21 cellular contexts compared by ENCODE assay signal in the genomic region with DNA sequence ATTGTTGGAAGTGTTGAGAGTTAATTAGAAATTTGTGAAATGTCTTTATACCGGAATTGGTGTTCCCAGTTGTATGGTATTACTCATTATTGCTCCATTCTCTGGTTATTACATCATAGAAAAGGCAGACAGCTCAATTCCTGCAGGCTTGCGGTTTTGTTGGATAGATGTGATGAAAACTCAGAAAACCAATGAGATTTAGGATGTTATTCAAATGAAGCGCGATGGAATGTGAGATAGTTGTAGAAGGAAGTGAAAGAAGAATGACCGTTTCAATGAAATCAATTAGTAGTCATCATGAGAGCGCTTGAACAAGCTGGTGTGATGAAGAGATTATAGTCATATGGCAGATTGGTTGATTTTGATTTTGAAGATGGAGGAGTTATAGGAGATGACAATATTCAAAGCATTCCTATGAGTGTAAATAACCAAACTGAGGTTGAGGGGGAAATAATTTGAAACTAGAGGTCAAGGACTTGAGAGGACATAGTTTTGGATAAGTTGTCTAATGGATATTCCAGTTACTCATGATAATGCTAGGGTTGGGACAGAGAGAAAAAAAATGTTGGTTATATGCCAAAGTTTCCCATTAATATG.
DNase-seq lines count a peak whose midpoint lies in the region; ATAC-seq and TF ChIP-seq lines count a peak whose summit lies in the region.
"Had no signal": no experiment of that assay in that cellular context is flagged by ENCODE, and none has a peak within 500 bp of the region (broad histone marks: within the 10 kb centered on the region; RNA-seq: fewer than 3 reads in every experiment).

No MANE protein-coding gene starts in this region.

- H3K9ac ChIP-seq in adipocyte (ENCODE audit: low read length), result no peak overlapping the region
- H3K9ac ChIP-seq: BLaER1 treated with 17β-estradiol and CSF1 and Interleukin-3, amounts not matched to agents 10 nM and 100 nM had no signal

- intact Hi-C loops in thyroid gland (cut with DNase I), result no loop called here

- H3K27ac ChIP-seq in thyroid gland, result no peak overlapping the region
- H3K27ac ChIP-seq: BLaER1 treated with 17β-estradiol and CSF1 and Interleukin-3, amounts not matched to agents 10 nM and 100 nM; left lung; psoas muscle; SJSA1; tibial nerve; VCaP had no signal

- TF ChIP-seq POLR2A in thyroid gland (IDR thresholded peaks at IDR 0.05), result no peak

- H3K9me3 ChIP-seq in adipocyte (ENCODE audit: control insufficient read depth, low read length) (no peaks in the 10 kb centered on the region), thyroid gland (no peaks in the 10 kb centered on the region)
- H3K9me3 ChIP-seq: BLaER1 treated with 17β-estradiol and CSF1 and Interleukin-3, amounts not matched to agents 10 nM and 100 nM; left lung; psoas muscle; SJSA1; tibial nerve had no signal

- no peaks in the 10 kb centered on the region for H3K36me3 ChIP-seq in adipocyte (ENCODE audit: control insufficient read depth, insufficient read depth, low read length, severe bottlenecking)
- H3K36me3 ChIP-seq in kidney epithelial cell (ENCODE audit: control insufficient read depth, insufficient read depth, low read length), result no peaks in the 10 kb centered on the region
- no peaks in the 10 kb centered on the region for H3K36me3 ChIP-seq in thyroid gland
- H3K36me3 ChIP-seq: BLaER1 treated with 17β-estradiol and CSF1 and Interleukin-3, amounts not matched to agents 10 nM and 100 nM; left lung; SJSA1; tibial nerve had no signal

- H3K27me3 ChIP-seq in adipocyte (replicated peaks; ENCODE audit: control insufficient read depth, insufficient read depth, low read length) (no peaks in the 10 kb centered on the region), kidney epithelial cell (ENCODE audit: control insufficient read depth, insufficient read depth, low read length) (no peaks in the 10 kb centered on the region), thyroid gland (no peaks in the 10 kb centered on the region)
- H3K27me3 ChIP-seq: BLaER1 treated with 17β-estradiol and CSF1 and Interleukin-3, amounts not matched to agents 10 nM and 100 nM; left lung; SJSA1; tibial nerve had no signal

- WGBS in thyroid gland, 2 donors, result 81 to 85% methylated on average over 6 of the region's 6 CpGs

- DNase-seq in GM04503 (ENCODE audit: low read depth) (peak; percentile 59), NOMO-1 (lab: John Stamatoyannopoulos, UW; ENCODE audit: unreplicated experiment in 2 of 2) (peak; percentile 81 to 97), adipocyte (ENCODE audit: low read depth) (peak; percentile 22), kidney epithelial cell (ENCODE audit: low read depth) (peak; percentile 60), thyroid gland (no peak)
- no peak for DNase-seq in stimulated activated CD4-positive, alpha-beta T cell treated with anti-CD3 and anti-CD28 coated beads, Interleukin-12 subunit alpha, Interleukin-12 subunit beta, amount 100 ng/mL, for 4 hours
- no peak for DNase-seq in activated CD4-positive, alpha-beta T cell treated with anti-CD3 and anti-CD28 coated beads, Interleukin-2, amount 50 U/mL, for 4 hours
- DNase-seq: DMS79 treated with DMSO at 0.1 percent for 48 hours; hypothalamus; KG1; left lung; naive thymus-derived CD4-positive, alpha-beta T cell; NCI-H187 treated with DMSO at 0.1 percent for 48 hours; NCI-H526 treated with DMSO at 0.1 percent for 48 hours; psoas muscle had no signal

- no peak for ATAC-seq in GM21717 (IDR thresholded peaks at IDR 0.05; ENCODE audit: unreplicated experiment)
- ATAC-seq: GM23338; left lung; naive thymus-derived CD4-positive, alpha-beta T cell; psoas muscle had no signal

- TF ChIP-seq CTCF in kidney epithelial cell (IDR thresholded peaks at IDR 0.05; ENCODE audit: insufficient read depth, low read length, poor library complexity, severe bottlenecking), result no peak
- no peak for TF ChIP-seq CTCF in thyroid gland (IDR thresholded peaks at IDR 0.05)

- H3K4me1 ChIP-seq in adipocyte (ENCODE audit: control insufficient read depth, insufficient read depth, low read length), result peaks cover 20% of the 10 kb centered on the region
- H3K4me1 ChIP-seq in thyroid gland, result no peaks in the 10 kb centered on the region
- H3K4me1 ChIP-seq: BLaER1 treated with 17β-estradiol and CSF1 and Interleukin-3, amounts not matched to agents 10 nM and 100 nM; left lung; psoas muscle; SJSA1; tibial nerve had no signal

- H3K4me3 ChIP-seq in adipocyte (ENCODE audit: low read length) (no peak overlapping the region), kidney epithelial cell (ENCODE audit: low read depth, low read length) (no peak overlapping the region), thyroid gland (replicated peaks in 1 of 3) (no peak overlapping the region)
- H3K4me3 ChIP-seq: BLaER1 treated with 17β-estradiol and CSF1 and Interleukin-3, amounts not matched to agents 10 nM and 100 nM; GM23338; left lung; psoas muscle; SJSA1; tibial nerve had no signal

Comparison
In these comparisons a context has a peak if more than half of its experiments do, and no peak if none do; other contexts are left out.
1. DNase-seq: peak in GM04503 (single experiment), NOMO-1 (2 of 2), adipocyte (single experiment) and kidney epithelial cell (single experiment); none in stimulated activated CD4-positive, alpha-beta T cell treated with anti-CD3 and anti-CD28 coated beads, Interleukin-12 subunit alpha, Interleukin-12 subunit beta, amount 100 ng/mL, for 4 hours (single experiment), activated CD4-positive, alpha-beta T cell treated with anti-CD3 and anti-CD28 coated beads, Interleukin-2, amount 50 U/mL, for 4 hours (0 of 2) and thyroid gland (0 of 2).